In the genomic region with DNA sequence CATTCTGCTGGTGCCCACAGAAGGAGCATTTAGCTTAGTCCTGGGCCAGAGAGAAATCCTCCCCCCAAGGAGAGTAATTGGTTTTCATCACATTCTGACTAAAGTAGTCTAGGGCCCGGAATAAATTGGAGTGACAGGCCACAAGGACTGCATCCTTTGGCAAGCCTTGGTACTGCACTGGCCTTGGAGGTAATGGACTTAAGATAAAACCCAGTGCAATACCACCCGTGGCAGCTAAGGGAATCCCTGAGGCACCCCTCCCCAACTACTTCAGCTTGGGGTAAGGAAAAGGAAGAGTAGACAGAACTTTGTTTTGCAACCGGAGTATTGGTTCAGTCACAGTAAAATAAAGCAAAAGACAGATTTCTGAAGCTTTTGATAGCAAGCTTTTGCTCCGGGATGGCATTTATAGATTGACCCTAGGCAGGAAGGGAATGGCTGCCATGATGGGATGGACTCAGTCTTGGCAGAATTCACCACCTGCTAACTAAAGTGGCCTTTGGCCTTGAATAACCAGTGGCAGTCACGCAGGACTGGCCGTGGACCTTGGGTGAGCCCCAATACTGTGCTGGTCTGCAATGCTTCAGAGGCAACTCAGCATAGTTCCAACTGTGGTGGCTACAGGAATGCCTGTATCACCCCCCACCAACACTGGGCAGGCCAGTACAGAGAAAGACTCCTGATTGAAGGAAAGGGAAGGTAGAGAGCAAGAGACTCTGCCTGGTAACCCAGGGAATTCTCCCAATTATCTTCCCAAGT, we compare ENCODE assay signal across 20 cellular contexts.
"Had no signal": no experiment of that assay in that cellular context is flagged by ENCODE, and none has a peak within 500 bp of the region (broad histone marks: within the 10 kb centered on the region; RNA-seq: fewer than 3 reads in every experiment).

No MANE protein-coding gene starts in this region.

- H3K9me3 ChIP-seq: body of pancreas had no signal

- FAIRE-seq: colon, urothelium cell line had no signal

- H3K27me3 ChIP-seq: body of pancreas, dorsolateral prefrontal cortex, heart left ventricle, tibial artery had no signal

- DNase-seq: activated CD4-positive, alpha-beta T cell treated with anti-CD3 and anti-CD28 coated beads, Interleukin-2, amount 10 ng/mL, durations not matched to agents 24 days and 14 days; activated CD8-positive, alpha-beta memory T cell treated with anti-CD3 and anti-CD28 coated beads, Interleukin-2, amount 50 U/mL, for 4 hours; activated naive CD4-positive, alpha-beta T cell treated with anti-CD3 and anti-CD28 coated beads for 36 hours; activated T-cell treated with anti-CD3 and anti-CD28 coated beads, Interleukin-2, amount 50 U/mL, for 4 hours; body of pancreas; caudate nucleus; dorsolateral prefrontal cortex; foreskin melanocyte; heart left ventricle; lower lobe of right lung; midbrain; retina; stimulated activated naive CD8-positive, alpha-beta T cell treated with anti-CD3 and anti-CD28 coated beads, Interleukin-15, Interleukin-2, amounts not matched to agents 100 U/mL and 50 U/mL, for 24 hours; substantia nigra; T-cell; T-helper 9 cell; tibial artery had no signal

- H3K27me3 Mint-ChIP-seq: activated CD4-positive, alpha-beta T cell treated with anti-CD3 and anti-CD28 coated beads, Interleukin-2, amount 10 ng/mL, durations not matched to agents 24 days and 14 days; T-cell had no signal

- H3K4me1 Mint-ChIP-seq: nephron had no signal

- H3K36me3 ChIP-seq: heart left ventricle, lower lobe of right lung, tibial artery had no signal

- H3K27ac Mint-ChIP-seq: activated CD4-positive, alpha-beta T cell treated with anti-CD3 and anti-CD28 coated beads, Interleukin-2, amount 10 ng/mL, durations not matched to agents 24 days and 14 days; activated naive CD4-positive, alpha-beta T cell treated with anti-CD3 and anti-CD28 coated beads for 36 hours; nephron; T-cell had no signal

- H3K27ac ChIP-seq: body of pancreas, dorsolateral prefrontal cortex, heart left ventricle, lower lobe of right lung, tibial artery had no signal

- H3K4me3 ChIP-seq: body of pancreas, dorsolateral prefrontal cortex, heart left ventricle, lower lobe of right lung, tibial artery had no signal

- H3K4me1 ChIP-seq: body of pancreas, heart left ventricle, lower lobe of right lung, tibial artery had no signal

- H3K4me3 Mint-ChIP-seq: activated CD4-positive, alpha-beta T cell treated with anti-CD3 and anti-CD28 coated beads, Interleukin-2, amount 10 ng/mL, durations not matched to agents 24 days and 14 days; activated naive CD4-positive, alpha-beta T cell treated with anti-CD3 and anti-CD28 coated beads for 36 hours; activated T-cell treated with anti-CD3 and anti-CD28 coated beads, Interleukin-2, amount 50 U/mL, for 4 hours; nephron; T-cell had no signal
